Comparison of ENCODE assay signal across 12 cellular contexts in the genomic region with DNA sequence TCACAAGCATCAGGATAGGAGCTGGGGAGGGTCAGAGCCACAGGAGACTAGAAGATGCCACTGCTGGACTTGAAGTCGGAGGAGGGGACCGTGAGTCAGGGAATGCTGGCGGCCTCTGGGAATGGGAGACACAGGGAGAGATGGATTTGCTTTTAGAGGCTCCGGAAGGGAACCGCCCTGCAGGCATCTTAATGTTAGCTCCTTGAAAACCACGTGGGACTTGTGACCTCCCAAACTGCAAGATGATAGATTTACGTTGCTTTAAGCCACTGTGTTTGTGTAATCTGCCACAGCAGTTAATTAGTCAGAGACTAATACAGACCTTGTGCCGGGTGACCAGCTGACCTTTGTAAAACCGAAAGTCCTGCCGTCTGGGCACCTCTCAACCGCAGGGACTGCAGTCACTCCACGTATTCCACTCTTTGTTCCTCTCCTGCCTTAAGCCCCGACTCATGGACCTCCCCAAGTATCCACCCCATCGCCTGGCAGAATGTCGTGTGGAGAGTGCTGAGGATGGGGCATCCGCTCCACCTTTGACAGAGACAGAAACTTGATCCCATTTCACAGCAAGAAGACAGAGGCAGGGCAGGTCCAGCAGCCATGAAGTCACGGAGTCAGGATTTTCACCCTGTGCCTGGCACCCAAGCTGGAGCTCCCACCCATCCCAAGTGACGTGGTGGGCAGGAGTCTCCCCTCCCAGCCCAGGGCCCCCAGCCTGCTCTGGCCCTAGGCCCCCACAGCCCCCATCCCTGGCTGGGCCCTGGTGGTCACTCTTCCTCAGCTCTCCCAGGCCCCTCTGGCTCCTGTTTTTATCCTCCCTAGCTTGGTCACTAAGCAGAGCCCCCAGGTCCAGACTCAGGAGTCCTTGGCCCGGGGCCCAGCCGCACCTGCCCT. TPM values are rescaled to one million over a fixed set of nuclear protein-coding genes. Genes with fewer than 3 reads are reported as not detected.
DNase-seq lines count a peak whose midpoint lies in the region; ATAC-seq and TF ChIP-seq lines count a peak whose summit lies in the region.
"Had no signal": no experiment of that assay in that cellular context is flagged by ENCODE, and none has a peak within 500 bp of the region (broad histone marks: within the 10 kb centered on the region; RNA-seq: fewer than 3 reads in every experiment).

No MANE protein-coding gene starts in this region.

- no peaks in the 10 kb centered on the region for H3K36me3 ChIP-seq in heart left ventricle

- peaks cover 37% of the 10 kb centered on the region for H3K4me1 Mint-ChIP-seq in nephron progenitor cell

- WGBS in heart left ventricle, 4 donors, result 78 to 84% (median 81%) methylated on average over 19 to 20 of the region's 20 CpGs

- no peak for ATAC-seq in heart left ventricle
- ATAC-seq: activated CD8-positive, alpha-beta memory T cell treated with anti-CD3 and anti-CD28 coated beads, Interleukin-2, amount 10 ng/mL, durations not matched to agents 7 days and 5 days had no signal

- H3K27me3 Mint-ChIP-seq in nephron progenitor cell (ENCODE audit: low read depth, poor library complexity), result peaks cover 14% of the 10 kb centered on the region
- H3K27me3 Mint-ChIP-seq: activated CD8-positive, alpha-beta memory T cell treated with anti-CD3 and anti-CD28 coated beads, Interleukin-2, amount 10 ng/mL, durations not matched to agents 7 days and 5 days had no signal

- peaks cover 15% of the 10 kb centered on the region for H3K9me3 Mint-ChIP-seq in nephron progenitor cell

- TF ChIP-seq CTCF in nephron progenitor cell (IDR thresholded peaks at IDR 0.05) (no peak), heart left ventricle (IDR thresholded peaks at IDR 0.05) (no peak)

- in situ Hi-C loops in G401 (cut with HindIII; ENCODE audit: low sequenced_read_pairs), result no loop called here

- H3K4me3 Mint-ChIP-seq in nephron progenitor cell, result no peak overlapping the region
- H3K4me3 Mint-ChIP-seq: activated CD8-positive, alpha-beta memory T cell treated with anti-CD3 and anti-CD28 coated beads, Interleukin-2, amount 10 ng/mL, durations not matched to agents 7 days and 5 days had no signal

- peak overlapping the region; percentile 69 for H3K27ac Mint-ChIP-seq in nephron progenitor cell
- H3K27ac Mint-ChIP-seq: activated CD8-positive, alpha-beta memory T cell treated with anti-CD3 and anti-CD28 coated beads, Interleukin-2, amount 10 ng/mL, durations not matched to agents 7 days and 5 days had no signal

- H3K9me3 ChIP-seq in heart left ventricle, result no peaks in the 10 kb centered on the region

- no peak for TF ChIP-seq POLR2A in heart left ventricle (IDR thresholded peaks at IDR 0.05)

- H3K4me3 ChIP-seq in heart left ventricle, result no peak overlapping the region

- H3K27ac ChIP-seq in heart left ventricle, result peak overlapping the region in 1 of 12 donors; percentile 86

- H3K27me3 ChIP-seq in heart left ventricle, result peaks cover 0 to 25% (median 0%) of the 10 kb centered on the region in 9 donors

- peaks cover 0 to 67% (median 0%) of the 10 kb centered on the region in 12 donors for H3K4me1 ChIP-seq in heart left ventricle

- intact Hi-C loops in heart left ventricle (cut with DNase I), result no loop called here

- no peaks in the 10 kb centered on the region for H3K36me3 Mint-ChIP-seq in nephron progenitor cell (ENCODE audit: low read depth)
- H3K36me3 Mint-ChIP-seq: activated CD8-positive, alpha-beta memory T cell treated with anti-CD3 and anti-CD28 coated beads, Interleukin-2, amount 10 ng/mL, durations not matched to agents 7 days and 5 days had no signal

- DNase-seq in GM04503 (ENCODE audit: low read depth) (peak; percentile 32), NOMO-1 treated with DMSO at 0.1 percent for 48 hours (lab: John Stamatoyannopoulos, UW; ENCODE audit: unreplicated experiment) (peak; percentile 94), dermis blood vessel endothelial cell (peak; percentile 15), nephron progenitor cell (no peak), NCI-H1930 (lab: John Stamatoyannopoulos, UW) (no peak), G401 (ENCODE audit: low spot score) (no peak), heart left ventricle (no peak), NCI-H2029 treated with DMSO at 0.1 percent for 48 hours (lab: John Stamatoyannopoulos, UW) (no peak)
- DNase-seq: activated CD8-positive, alpha-beta memory T cell treated with anti-CD3 and anti-CD28 coated beads, Interleukin-2, amount 10 ng/mL, durations not matched to agents 7 days and 5 days; DND-41; erythroblast had no signal

RNA-seq across cellular contexts. Expression of a gene that starts 19.4 kb away (rescaled TPM):
- total RNA-seq in dermis blood vessel endothelial cell (383 and 407 TPM in 2 replicates), heart left ventricle (1,000 to 10,000 TPM in 3 of 9 donors, 100 to 1,000 TPM in 6; 580 to 1,779 (median 722) TPM)
- 192 and 219 TPM in 2 replicates for total RNA-seq in G401 (2014; rRNA removed; shearing (Covaris generic))
- 1,000 to 10,000 TPM in 1 of 2 donors, 100 to 1,000 TPM in 1; 420 to 1,089 TPM for polyA plus RNA-seq in heart left ventricle

RNA-seq across cellular contexts. Expression of a gene that starts 32.7 kb away (rescaled TPM):
- total RNA-seq in dermis blood vessel endothelial cell (0.33 and 1.5 TPM in 2 replicates), heart left ventricle (1 to 10 TPM in 1 of 9 donors, under 1 TPM in 8; 0.23 to 3.6 (median 0.56) TPM)
- not detected in 2 replicates for total RNA-seq in G401 (2014; rRNA removed; shearing (Covaris generic))
- under 1 TPM; 0.12 to 0.19 TPM for polyA plus RNA-seq in heart left ventricle

RNA-seq across cellular contexts. Expression of a gene that starts 51.7 kb away (rescaled TPM):
- total RNA-seq in dermis blood vessel endothelial cell, result not detected in 2 replicates
- not detected in 2 replicates for total RNA-seq in G401 (2014; rRNA removed; shearing (Covaris generic))
- not detected for total RNA-seq in heart left ventricle
- under 1 TPM in 1 of 2 donors, not detected in 1; 0.08 TPM for polyA plus RNA-seq in heart left ventricle
- total RNA-seq: activated CD8-positive, alpha-beta memory T cell treated with anti-CD3 and anti-CD28 coated beads, Interleukin-2, amount 10 ng/mL, durations not matched to agents 7 days and 5 days; pulmonary artery endothelial cell had no signal

RNA-seq across cellular contexts. Expression of a gene that starts 55.7 kb away (rescaled TPM):
- total RNA-seq in dermis blood vessel endothelial cell, result not detected in 2 replicates
- not detected in 2 replicates for total RNA-seq in G401 (2014; rRNA removed; shearing (Covaris generic))
- total RNA-seq in heart left ventricle, result 1 to 10 TPM in 1 of 9 donors, under 1 TPM in 1, not detected in 7; 0.72 to 3.3 TPM
- under 1 TPM in 1 of 2 donors, not detected in 1; 0.22 TPM for polyA plus RNA-seq in heart left ventricle
- total RNA-seq: pulmonary artery endothelial cell had no signal

Comparison
In these comparisons a context has a peak if more than half of its experiments do, and no peak if none do; other contexts are left out.
1. DNase-seq: peak in GM04503 (single experiment), NOMO-1 treated with DMSO at 0.1 percent for 48 hours (single experiment) and dermis blood vessel endothelial cell (single experiment); none in nephron progenitor cell (single experiment), NCI-H1930 (0 of 2), G401 (single experiment), heart left ventricle (0 of 5) and NCI-H2029 treated with DMSO at 0.1 percent for 48 hours (single experiment).